8 cellular contexts compared by ENCODE assay signal in the genomic region with DNA sequence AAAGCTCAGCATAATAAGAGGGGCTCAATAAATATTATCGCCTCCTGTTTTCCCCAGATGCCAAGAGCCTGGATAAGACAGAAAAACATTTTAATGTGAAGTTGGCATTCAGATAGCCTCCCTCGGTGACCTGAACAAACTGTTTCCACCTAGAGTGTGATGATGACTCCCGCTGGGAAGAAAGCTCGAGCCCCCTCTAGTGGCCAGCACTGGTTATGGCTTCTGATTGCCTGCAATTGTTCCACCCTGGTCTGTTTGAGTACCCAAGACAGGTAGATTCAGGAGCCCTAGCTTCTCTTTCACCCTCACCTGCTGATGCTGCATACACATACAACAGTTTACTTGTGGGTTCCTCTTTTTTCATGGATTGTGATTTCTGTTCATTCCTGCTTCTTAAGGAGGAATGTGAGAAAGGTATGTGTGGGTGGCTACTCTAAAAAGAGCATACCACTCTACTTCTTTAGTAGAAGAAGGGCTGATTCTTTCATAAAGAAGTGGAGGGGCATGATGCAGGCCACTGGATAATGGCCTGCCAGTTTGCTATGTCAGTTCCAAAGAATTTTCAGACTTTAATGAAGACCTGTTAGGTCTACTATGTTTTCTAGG. TPM values are rescaled to one million over a fixed set of nuclear protein-coding genes. Genes with fewer than 3 reads are reported as not detected.
DNase-seq lines count a peak whose midpoint lies in the region; ATAC-seq, FAIRE-seq and TF ChIP-seq lines count a peak whose summit lies in the region.

No MANE protein-coding gene starts in this region.

- TF ChIP-seq CTCF in WI38 (IDR thresholded peaks at IDR 0.05; ENCODE audit: low read depth, low read length) (peak; percentile 92), breast epithelium (IDR thresholded peaks at IDR 0.05) (peak; percentile 91 to 92 (median 91)), keratinocyte (optimal IDR thresholded peaks at IDR 0.05 in 1 of 3, IDR thresholded peaks at IDR 0.05 in 1 of 3, conservative IDR thresholded peaks at IDR 0.05 in 1 of 3; ENCODE audit: extremely low read depth in 1 of 3, insufficient read depth in 2 of 3, low read length in 3 of 3) (peak; percentile 96 to 99 (median 96))

- H3K9ac ChIP-seq in keratinocyte (ENCODE audit: control insufficient read depth, extremely low read depth, insufficient read depth, low read length), result no peak overlapping the region

- H3K9me1 ChIP-seq in keratinocyte (ENCODE audit: control insufficient read depth, extremely low read depth, insufficient read depth, low read length), result no peaks in the 10 kb centered on the region

- H3K27ac ChIP-seq in breast epithelium (no peak overlapping the region), keratinocyte (ENCODE audit: control insufficient read depth, insufficient read depth, low read length) (no peak overlapping the region)

- no peak overlapping the region for H2AFZ ChIP-seq in keratinocyte (ENCODE audit: control insufficient read depth, low read length)

- no peak overlapping the region for H3K4me3 ChIP-seq in H7 (ENCODE audit: insufficient read depth, low read depth, low read length)
- no peak overlapping the region for H3K4me3 ChIP-seq in WI38 (ENCODE audit: low read depth, low read length)
- H3K4me3 ChIP-seq in breast epithelium, result no peak overlapping the region
- no peak overlapping the region for H3K4me3 ChIP-seq in keratinocyte (ENCODE audit: control insufficient read depth in 2 of 3, extremely low read depth in 1 of 3, insufficient read depth in 2 of 3, low read depth in 1 of 3, low read length in 3 of 3)

- dilution Hi-C loops in keratinocyte (cut with MboI; ENCODE audit: extremely low pct_ligation_motif_present, low sequenced_read_pairs), result no loop called here

- peak; percentile 75 for FAIRE-seq in keratinocyte (lab: Jason Lieb, UNC)

- H4K20me1 ChIP-seq in keratinocyte (ENCODE audit: control insufficient read depth, extremely low read depth, insufficient read depth, low read length), result no peaks in the 10 kb centered on the region

- H3K4me1 ChIP-seq in breast epithelium, result no peaks in the 10 kb centered on the region
- peaks cover under 1% of the 10 kb centered on the region for H3K4me1 ChIP-seq in keratinocyte (ENCODE audit: control insufficient read depth, extremely low read depth, insufficient read depth, low read length)

- peaks cover 16% of the 10 kb centered on the region for H3K79me2 ChIP-seq in keratinocyte (ENCODE audit: control insufficient read depth, insufficient read depth, low read length)

- H3K36me3 ChIP-seq in H7 (replicated peaks; ENCODE audit: control insufficient read depth, insufficient read depth, low read length), result peaks cover 31% of the 10 kb centered on the region
- H3K36me3 ChIP-seq in breast epithelium, result peaks cover 5% of the 10 kb centered on the region
- H3K36me3 ChIP-seq in keratinocyte (ENCODE audit: control insufficient read depth in 2 of 2, extremely low read depth in 1 of 2, insufficient read depth in 2 of 2, low read length in 2 of 2), result peaks cover 38 to 40% of the 10 kb centered on the region in 2 experiments

- H3K9me3 ChIP-seq in breast epithelium (no peaks in the 10 kb centered on the region), keratinocyte (ENCODE audit: control insufficient read depth, low read depth, low read length) (no peaks in the 10 kb centered on the region)

- H3K4me2 ChIP-seq in keratinocyte (ENCODE audit: control insufficient read depth, extremely low read depth, insufficient read depth, low read depth, low read length), result no peak overlapping the region

- ATAC-seq in HG03342 (IDR thresholded peaks at IDR 0.05; ENCODE audit: unreplicated experiment), result no peak

- TF ChIP-seq POLR2A in breast epithelium (IDR thresholded peaks at IDR 0.05), result no peak

- intact Hi-C loops in breast epithelium (cut with DNase I; ENCODE audit: low total_unique reads), result loop anchor here (1.0 kb wide), 1 partner anchor 77 kb away; no protein-coding TSS in a partner anchor

- DNase-seq in DMS53 (lab: John Stamatoyannopoulos, UW) (peak; percentile 76), H7 (peak; percentile 80), NCI-H2107 (lab: John Stamatoyannopoulos, UW) (peak; percentile 80), breast epithelium (ENCODE audit: low spot score in 2 of 2) (peak; percentile 76 to 88), keratinocyte (ENCODE audit: low read depth, low spot score) (peak; percentile 40)
- peak; percentile 87 to 89 for DNase-seq in stimulated activated CD4-positive, alpha-beta T cell treated with anti-CD3 and anti-CD28 coated beads, Interleukin-2, amount 100 ng/mL, for 24 hours

- H3K27me3 ChIP-seq in H7 (ENCODE audit: control insufficient read depth, insufficient read depth, low read length) (no peaks in the 10 kb centered on the region), breast epithelium (no peaks in the 10 kb centered on the region), keratinocyte (ENCODE audit: control insufficient read depth, extremely low read depth, insufficient read depth, low read length) (no peaks in the 10 kb centered on the region)

RNA-seq across cellular contexts. Expression of a gene that starts 6.4 kb away (rescaled TPM):
- 28.3 and 30.5 TPM in 2 replicates for total RNA-seq in H7 (2014; rRNA removed; shearing (Covaris generic))
- 1 to 10 TPM; 4.5 to 9.7 (median 5.9) TPM for total RNA-seq in breast epithelium
- polyA plus RNA-seq in keratinocyte, result 48.1 to 63.1 TPM (median 59.8 TPM) in 3 replicates
- 8.3 TPM for polyA plus RNA-seq in keratinocyte (2011; ENCODE audit: low read depth)
- polyA plus RNA-seq in keratinocyte (2011; cell fraction: cytosol; rRNA removed), result 50.2 and 78.6 TPM in 2 replicates
- 27.8 and 29.0 TPM in 2 replicates for polyA plus RNA-seq in keratinocyte (2011; cell fraction: nucleus; rRNA removed)
- polyA plus RNA-seq in keratinocyte (2012; ENCODE audit: low replicate concordance), result 20.3 and 36.4 TPM in 2 replicates
- 21.2 to 35.3 TPM (median 23.5 TPM) in 3 replicates for polyA minus RNA-seq in keratinocyte
- 14.2 TPM for polyA minus RNA-seq in keratinocyte (2011; cell fraction: cytosol; rRNA and poly(A)+ RNA removed)
- 5.5 and 7.6 TPM in 2 replicates for polyA minus RNA-seq in keratinocyte (2011; cell fraction: nucleus; rRNA and poly(A)+ RNA removed)

RNA-seq across cellular contexts. Expression of a gene that starts 6.8 kb away (rescaled TPM):
- total RNA-seq in H7 (2014; rRNA removed; shearing (Covaris generic)), result 19.3 and 26.6 TPM in 2 replicates
- total RNA-seq in breast epithelium, result 10 to 100 TPM; 21.9 to 66.6 (median 35.7) TPM
- polyA plus RNA-seq in keratinocyte, result 14.0 to 20.7 TPM (median 16.7 TPM) in 3 replicates
- polyA plus RNA-seq in keratinocyte (2011; ENCODE audit: low read depth), result 15.3 TPM
- polyA plus RNA-seq in keratinocyte (2011; cell fraction: cytosol; rRNA removed), result 15.1 and 18.7 TPM in 2 replicates
- polyA plus RNA-seq in keratinocyte (2011; cell fraction: nucleus; rRNA removed), result 18.7 and 19.4 TPM in 2 replicates
- 7.6 and 19.6 TPM in 2 replicates for polyA plus RNA-seq in keratinocyte (2012; ENCODE audit: low replicate concordance)
- 16.7 to 64.5 TPM (median 22.1 TPM) in 3 replicates for polyA minus RNA-seq in keratinocyte
- polyA minus RNA-seq in keratinocyte (2011; cell fraction: cytosol; rRNA and poly(A)+ RNA removed), result 20.3 TPM
- 26.0 and 55.8 TPM in 2 replicates for polyA minus RNA-seq in keratinocyte (2011; cell fraction: nucleus; rRNA and poly(A)+ RNA removed)
